Comparison of ENCODE assay signal across 10 cellular contexts in the genomic region with DNA sequence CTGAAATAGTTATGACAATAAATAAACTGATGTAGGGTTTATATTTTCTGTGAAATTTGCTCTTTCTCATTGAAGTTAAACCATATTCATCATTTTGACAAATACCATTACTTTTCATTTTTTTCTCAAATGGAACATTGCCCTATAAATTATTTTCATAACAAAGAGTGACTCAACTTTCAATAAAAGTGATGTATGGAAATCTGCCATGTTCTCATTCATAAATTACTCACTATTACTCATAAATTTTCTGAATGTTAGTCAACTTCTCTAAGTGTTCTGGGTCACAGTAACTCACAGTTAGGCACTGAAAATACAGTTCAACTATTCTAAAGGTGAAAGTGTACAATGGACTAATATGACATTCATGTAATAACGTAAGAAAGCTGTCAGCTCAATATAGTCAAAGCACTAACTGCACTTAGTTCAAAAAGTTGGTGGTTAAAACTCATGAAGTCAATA. TPM values are rescaled to one million over a fixed set of nuclear protein-coding genes. Genes with fewer than 3 reads are reported as not detected.
DNase-seq lines count a peak whose midpoint lies in the region; ATAC-seq and TF ChIP-seq lines count a peak whose summit lies in the region.
"Had no signal": no experiment of that assay in that cellular context is flagged by ENCODE, and none has a peak within 500 bp of the region (broad histone marks: within the 10 kb centered on the region; RNA-seq: fewer than 3 reads in every experiment).

No MANE protein-coding gene starts in this region.

- DNase-seq in EL (peak; percentile 85), hepatic stellate cell (ENCODE audit: low spot score) (peak; percentile 26), T-helper 9 cell (no peak), left lobe of liver (ENCODE audit: low spot score) (no peak), WTC11 (ENCODE audit: low spot score) (no peak)
- DNase-seq: NCI-H1930, sigmoid colon had no signal

- H3K4me1 Mint-ChIP-seq in WTC11, result no peaks in the 10 kb centered on the region

- no peaks in the 10 kb centered on the region; the same call in 1 of the 2 replicates for H3K27me3 Mint-ChIP-seq in WTC11 (ENCODE audit: low read depth)

- no peaks in the 10 kb centered on the region for H3K36me3 Mint-ChIP-seq in WTC11

- POLR2A ChIA-PET in WTC11 (lab: Charles Lee), result no interaction called here

- CTCF ChIA-PET in WTC11 (lab: Charles Lee), result no interaction called here

- no peak overlapping the region for H3K4me3 Mint-ChIP-seq in WTC11

- peak; percentile 54 for ATAC-seq in HG02642 (IDR thresholded peaks at IDR 0.05; ENCODE audit: poor library complexity, unreplicated experiment)
- peak; percentile 62 for ATAC-seq in SK-N-SH treated with all-trans-retinoic acid at 6 μM for 48 hours
- no peak for ATAC-seq in left lobe of liver
- no peak for ATAC-seq in GM19023 (IDR thresholded peaks at IDR 0.05; ENCODE audit: unreplicated experiment)
- no peak for ATAC-seq in WTC11

- H3K9me3 Mint-ChIP-seq in WTC11, result no peaks in the 10 kb centered on the region

- no peak overlapping the region for H3K27ac Mint-ChIP-seq in WTC11

- no peak for TF ChIP-seq CTCF in WTC11 (IDR thresholded peaks at IDR 0.05)

TF ChIP-seq in SK-N-SH treated with all-trans-retinoic acid at 6 μM for 48 hours, 23 proteins besides CTCF, POLR2A, EP300 and RAD21:
- TF ChIP-seq BACH2 (CRISPR knock-in tag; IDR thresholded peaks at IDR 0.05; ENCODE audit: borderline replicate concordance) (no peak), ARNTL (CRISPR knock-in tag; IDR thresholded peaks at IDR 0.05; ENCODE audit: borderline replicate concordance, low read depth) (no peak), ISL1 (CRISPR knock-in tag; IDR thresholded peaks at IDR 0.05) (peak; percentile 63)

TF ChIP-seq in WTC11, 78 proteins besides CTCF, POLR2A, EP300 and RAD21:
- TF ChIP-seq IRF2 (CRISPR knock-in tag; IDR thresholded peaks at IDR 0.05; ENCODE audit: borderline replicate concordance, low read depth) (no peak), ZNF416 (CRISPR knock-in tag; IDR thresholded peaks at IDR 0.05) (no peak), TEAD1 (CRISPR knock-in tag; IDR thresholded peaks at IDR 0.05) (no peak), SP1 (CRISPR knock-in tag; conservative IDR thresholded peaks at IDR 0.05) (no peak)
- TF ChIP-seq, protein P1, sequence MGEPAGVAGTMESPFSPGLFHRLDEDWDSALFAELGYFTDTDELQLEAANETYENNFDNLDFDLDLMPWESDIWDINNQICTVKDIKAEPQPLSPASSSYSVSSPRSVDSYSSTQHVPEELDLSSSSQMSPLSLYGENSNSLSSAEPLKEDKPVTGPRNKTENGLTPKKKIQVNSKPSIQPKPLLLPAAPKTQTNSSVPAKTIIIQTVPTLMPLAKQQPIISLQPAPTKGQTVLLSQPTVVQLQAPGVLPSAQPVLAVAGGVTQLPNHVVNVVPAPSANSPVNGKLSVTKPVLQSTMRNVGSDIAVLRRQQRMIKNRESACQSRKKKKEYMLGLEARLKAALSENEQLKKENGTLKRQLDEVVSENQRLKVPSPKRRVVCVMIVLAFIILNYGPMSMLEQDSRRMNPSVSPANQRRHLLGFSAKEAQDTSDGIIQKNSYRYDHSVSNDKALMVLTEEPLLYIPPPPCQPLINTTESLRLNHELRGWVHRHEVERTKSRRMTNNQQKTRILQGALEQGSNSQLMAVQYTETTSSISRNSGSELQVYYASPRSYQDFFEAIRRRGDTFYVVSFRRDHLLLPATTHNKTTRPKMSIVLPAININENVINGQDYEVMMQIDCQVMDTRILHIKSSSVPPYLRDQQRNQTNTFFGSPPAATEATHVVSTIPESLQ (CRISPR knock-in tag; IDR thresholded peaks at IDR 0.05), result no peak

RNA-seq across cellular contexts. Expression of gene STX11, which starts 19.0 kb away (rescaled TPM):
- total RNA-seq in left lobe of liver (0.75 TPM), WTC11 (2021) (0.17 to 0.30 TPM (median 0.27 TPM) in 3 replicates)

RNA-seq across cellular contexts. Expression of gene SF3B5, which starts 35.9 kb away (rescaled TPM):
- total RNA-seq in left lobe of liver (70.3 TPM), WTC11 (2021) (174 to 181 TPM (median 177 TPM) in 3 replicates)

Comparison
In these comparisons a context has a peak if more than half of its experiments do, and no peak if none do; other contexts are left out.
1. DNase-seq: peak in EL (single experiment) and hepatic stellate cell (single experiment); none in T-helper 9 cell (single experiment), left lobe of liver (single experiment) and WTC11 (single experiment).
2. ATAC-seq: peak in HG02642 (single experiment) and SK-N-SH treated with all-trans-retinoic acid at 6 μM for 48 hours (single experiment); none in left lobe of liver (single experiment), GM19023 (single experiment) and WTC11 (single experiment).